In genomic region chr11:94140154-94140655, GRCh38 we compare ENCODE assay signal across 24 cellular contexts.
"Had no signal": no experiment of that assay in that cellular context is flagged by ENCODE, and none has a peak within 500 bp of the region (broad histone marks: within the 10 kb centered on the region; RNA-seq: fewer than 3 reads in every experiment).

No MANE protein-coding gene starts in this region.

- H3K27me3 ChIP-seq: adrenal gland, ascending aorta, heart right ventricle, sigmoid colon had no signal

- H3K4me3 ChIP-seq: adrenal gland, ascending aorta, coronary artery, heart right ventricle, lower lobe of right lung, sigmoid colon, thoracic aorta had no signal

- H3K9me3 ChIP-seq: adrenal gland, ascending aorta, heart right ventricle, lower lobe of right lung, sigmoid colon, thoracic aorta had no signal

- H3K27ac Mint-ChIP-seq: activated B cell treated with CpG ODN at 0.5 μM for 24 hours; activated CD4-positive, alpha-beta T cell treated with anti-CD3 and anti-CD28 coated beads for 36 hours; activated naive CD8-positive, alpha-beta T cell; activated T-helper 2 cell treated with anti-CD3 and anti-CD28 coated beads, Interferon-gamma antibody, Interleukin-2, Interleukin-4, amounts not matched to agents 10 μg/mL and 5 μg/mL and 100 μg/mL, durations not matched to agents 14 hours and 24 hours and 36 hours; progenitor cell of endocrine pancreas; T-helper 1 cell treated with Interleukin-12 subunit alpha and Interleukin-12 subunit beta and Interleukin-4 antibody, amounts not matched to agents 30 μg/mL and 1 μg/mL, for 36 hours had no signal

- DNase-seq: activated B cell treated with CpG ODN at 0.5 μM for 24 hours; activated CD4-positive, alpha-beta T cell treated with anti-CD3 and anti-CD28 coated beads for 36 hours; activated CD4-positive, alpha-beta T cell treated with anti-CD3 and anti-CD28 coated beads, Interleukin-2, amount 50 U/mL, for 48 hours; activated CD8-positive, alpha-beta memory T cell treated with anti-CD3 and anti-CD28 coated beads, Interleukin-2, amount 50 U/mL, for 48 hours; activated naive CD4-positive, alpha-beta T cell; activated T-cell treated with anti-CD3 and anti-CD28 coated beads, Interleukin-2, amount 50 U/mL, for 4 hours; heart right ventricle; kidney; lower lobe of right lung; naive thymus-derived CD8-positive, alpha-beta T cell; sigmoid colon; stimulated activated CD4-positive, alpha-beta T cell treated with anti-CD3 and anti-CD28 coated beads, Interleukin-2, amount 100 ng/mL, for 48 hours; stimulated activated CD8-positive, alpha-beta memory T cell treated with anti-CD3 and anti-CD28 coated beads, Interleukin-4, amount 100 ng/mL, for 48 hours; stimulated activated naive CD4-positive, alpha-beta T cell had no signal

- ATAC-seq: activated CD4-positive, alpha-beta T cell treated with anti-CD3 and anti-CD28 coated beads for 36 hours; activated T-cell treated with anti-CD3 and anti-CD28 coated beads, Interleukin-2, amount 50 U/mL, for 4 hours; heart right ventricle; left lobe of liver; lower lobe of right lung; naive thymus-derived CD8-positive, alpha-beta T cell had no signal

- H3K9me3 Mint-ChIP-seq: activated B cell treated with CpG ODN at 0.5 μM for 24 hours; activated T-cell treated with anti-CD3 and anti-CD28 coated beads, Interleukin-2, amount 50 U/mL, for 4 hours; T-helper 1 cell treated with Interleukin-12 subunit alpha and Interleukin-12 subunit beta and Interleukin-4 antibody, amounts not matched to agents 30 μg/mL and 1 μg/mL, for 36 hours had no signal

- H3K4me3 Mint-ChIP-seq: activated B cell treated with CpG ODN at 0.5 μM for 24 hours; activated CD4-positive, alpha-beta T cell treated with anti-CD3 and anti-CD28 coated beads for 36 hours; activated naive CD8-positive, alpha-beta T cell; activated T-cell treated with anti-CD3 and anti-CD28 coated beads, Interleukin-2, amount 50 U/mL, for 4 hours; naive thymus-derived CD8-positive, alpha-beta T cell; T-helper 1 cell treated with Interleukin-12 subunit alpha and Interleukin-12 subunit beta and Interleukin-4 antibody, amounts not matched to agents 30 μg/mL and 1 μg/mL, for 36 hours had no signal

- FAIRE-seq: kidney, urothelium cell line had no signal

- H3K36me3 ChIP-seq: adrenal gland, ascending aorta, heart right ventricle, lower lobe of right lung, sigmoid colon, thoracic aorta had no signal

- H3K27me3 Mint-ChIP-seq: activated B cell treated with CpG ODN at 0.5 μM for 24 hours; activated CD4-positive, alpha-beta T cell treated with anti-CD3 and anti-CD28 coated beads for 36 hours; activated naive CD8-positive, alpha-beta T cell; naive thymus-derived CD8-positive, alpha-beta T cell; progenitor cell of endocrine pancreas had no signal

- H3K27ac ChIP-seq: adrenal gland, ascending aorta, coronary artery, heart right ventricle, lower lobe of right lung, sigmoid colon, thoracic aorta had no signal
